ENCODE assay signal across 8 cellular contexts in the genomic region with DNA sequence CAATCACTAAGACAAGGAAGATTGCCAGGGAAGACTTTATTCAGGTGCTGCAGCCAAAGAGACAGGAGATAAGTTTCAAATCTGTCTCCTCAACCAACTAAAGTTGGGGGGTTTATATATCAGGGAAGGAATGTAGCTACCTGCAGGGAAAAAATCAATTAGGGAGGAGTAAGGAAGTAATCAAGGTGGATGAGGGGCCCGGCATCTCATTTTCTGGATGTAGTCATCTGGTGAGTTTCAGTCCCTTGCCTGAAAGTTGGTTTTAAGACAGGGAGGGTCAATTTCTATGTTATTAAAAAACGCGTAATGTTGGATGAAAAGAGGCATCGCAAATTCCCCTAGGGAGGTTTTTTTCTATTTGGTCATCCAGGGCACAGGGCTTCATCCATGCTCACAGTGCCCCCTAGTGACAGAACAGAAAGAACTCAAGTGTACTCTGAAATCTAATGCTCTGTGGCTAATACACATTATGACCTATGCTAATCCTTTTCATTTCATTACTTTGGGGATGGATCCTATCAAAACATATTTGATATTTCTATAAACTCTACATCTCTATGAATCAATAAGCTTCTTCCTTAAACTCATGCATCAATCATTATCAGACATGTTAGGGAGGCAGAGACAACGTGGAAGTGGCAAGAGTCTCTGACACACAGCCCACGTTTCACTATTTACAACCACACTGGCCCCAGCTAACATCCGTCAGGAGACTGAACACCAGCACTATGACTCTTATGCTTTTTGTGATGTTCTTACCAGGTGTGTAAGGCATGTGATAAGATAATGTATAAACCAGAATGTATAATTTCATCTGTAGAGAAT.
DNase-seq lines count a peak whose midpoint lies in the region; ATAC-seq, FAIRE-seq and TF ChIP-seq lines count a peak whose summit lies in the region.

No MANE protein-coding gene starts in this region.

- DNase-seq in DMS 273 (lab: John Stamatoyannopoulos, UW; ENCODE audit: unreplicated experiment) = peak; percentile 57
- DNase-seq in DMS 273 treated with DMSO at 0.1 percent for 48 hours (lab: John Stamatoyannopoulos, UW) = no peak
- DNase-seq in NCI-H226 = peak; percentile 6
- DNase-seq in activated naive CD8-positive, alpha-beta T cell treated with anti-CD3 and anti-CD28 coated beads, Interleukin-2, amount 50 U/mL, for 24 hours = peak; percentile 5
- no peak for DNase-seq in kidney
- DNase-seq in activated CD8-positive, alpha-beta memory T cell treated with anti-CD3 and anti-CD28 coated beads for 24 hours = no peak

- no peaks in the 10 kb centered on the region for H3K36me3 ChIP-seq in kidney (ENCODE audit: control insufficient read depth in 1 of 2, insufficient read depth in 2 of 2, low read length in 2 of 2)

- H3K4me3 ChIP-seq in kidney (ENCODE audit: low read length in 2 of 2) = no peak overlapping the region

- ATAC-seq in GM19328 (IDR thresholded peaks at IDR 0.05; ENCODE audit: unreplicated experiment) (peak; percentile 67), HG03159 (IDR thresholded peaks at IDR 0.05; ENCODE audit: unreplicated experiment) (peak; percentile 77)
- ATAC-seq in activated naive CD8-positive, alpha-beta T cell treated with anti-CD3 and anti-CD28 coated beads, Interleukin-2, amount 50 U/mL, for 24 hours = no peak

- no peaks in the 10 kb centered on the region for H3K36me3 Mint-ChIP-seq in activated naive CD8-positive, alpha-beta T cell treated with anti-CD3 and anti-CD28 coated beads, Interleukin-2, amount 50 U/mL, for 24 hours (ENCODE audit: low read depth)

- no peaks in the 10 kb centered on the region for H3K4me1 Mint-ChIP-seq in activated naive CD8-positive, alpha-beta T cell treated with anti-CD3 and anti-CD28 coated beads, Interleukin-2, amount 50 U/mL, for 24 hours

- H3K27ac ChIP-seq in kidney (ENCODE audit: low read depth in 2 of 2, low read length in 2 of 2) = no peak overlapping the region

- no peak overlapping the region for H3K9ac ChIP-seq in kidney (ENCODE audit: low read length in 2 of 2)

- no peaks in the 10 kb centered on the region for H3K27me3 Mint-ChIP-seq in activated naive CD8-positive, alpha-beta T cell treated with anti-CD3 and anti-CD28 coated beads, Interleukin-2, amount 50 U/mL, for 24 hours

- no peaks in the 10 kb centered on the region for H3K4me1 ChIP-seq in kidney (ENCODE audit: control insufficient read depth in 1 of 2, insufficient read depth in 1 of 2, low read depth in 1 of 2, low read length in 2 of 2)

- peak; percentile 59 for TF ChIP-seq CTCF in kidney (IDR thresholded peaks at IDR 0.05; ENCODE audit: borderline replicate concordance, extremely low read depth, insufficient read depth)

- H3K9me3 Mint-ChIP-seq in activated naive CD8-positive, alpha-beta T cell treated with anti-CD3 and anti-CD28 coated beads, Interleukin-2, amount 50 U/mL, for 24 hours = no peaks in the 10 kb centered on the region

- no peak overlapping the region for H3K27ac Mint-ChIP-seq in activated naive CD8-positive, alpha-beta T cell treated with anti-CD3 and anti-CD28 coated beads, Interleukin-2, amount 50 U/mL, for 24 hours

- no peak overlapping the region for H3K4me3 Mint-ChIP-seq in activated naive CD8-positive, alpha-beta T cell treated with anti-CD3 and anti-CD28 coated beads, Interleukin-2, amount 50 U/mL, for 24 hours

- H3K9me3 ChIP-seq in kidney (ENCODE audit: control insufficient read depth in 1 of 2, low read length in 2 of 2) = no peaks in the 10 kb centered on the region

- intact Hi-C loops in kidney (cut with DNase I) = no loop called here

- no peak for FAIRE-seq in kidney (lab: Jason Lieb, UNC)

Comparison
In these comparisons a context has a peak if more than half of its experiments do, and no peak if none do; other contexts are left out.
1. DNase-seq: peak in DMS 273 (single experiment), NCI-H226 (single experiment) and activated naive CD8-positive, alpha-beta T cell treated with anti-CD3 and anti-CD28 coated beads, Interleukin-2, amount 50 U/mL, for 24 hours (single experiment); none in DMS 273 treated with DMSO at 0.1 percent for 48 hours (single experiment), kidney (single experiment) and activated CD8-positive, alpha-beta memory T cell treated with anti-CD3 and anti-CD28 coated beads for 24 hours (single experiment).